ENCODE assay signal across 15 cellular contexts in the genomic region with DNA sequence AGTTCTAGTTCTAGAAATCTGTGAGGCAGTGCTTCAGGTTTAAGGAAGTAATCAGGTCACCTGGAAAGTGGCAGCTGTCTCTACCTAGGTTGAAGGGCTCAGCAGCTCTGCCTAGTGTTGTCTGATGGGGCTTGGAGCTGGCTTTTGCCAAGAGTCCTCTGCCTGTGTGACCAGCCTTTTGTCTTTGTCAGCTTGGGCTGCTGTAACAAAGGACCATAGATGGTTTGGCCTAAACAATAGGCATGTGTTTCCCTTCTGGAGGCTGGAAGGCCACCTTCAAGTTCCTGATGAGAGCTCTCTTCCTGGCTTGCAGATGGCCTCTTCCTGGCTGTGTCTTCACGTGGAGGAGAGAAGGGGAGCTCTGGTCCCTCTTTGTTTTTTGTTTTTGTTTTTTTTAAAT. TPM values are rescaled to one million over a fixed set of nuclear protein-coding genes. Genes with fewer than 3 reads are reported as not detected.
A peak's percentile ranks its signal among the peaks of the same experiment; 100 is the strongest.
DNase-seq lines count a peak whose midpoint lies in the region; ATAC-seq and TF ChIP-seq lines count a peak whose summit lies in the region.
"Had no signal": no experiment of that assay in that cellular context is flagged by ENCODE, and none has a peak within 500 bp of the region (broad histone marks: within the 10 kb centered on the region; RNA-seq: fewer than 3 reads in every experiment).

No MANE protein-coding gene starts in this region.

- H3K9me3 ChIP-seq in iPS-15b (ENCODE audit: control insufficient read depth, insufficient read depth, low read length) (no peaks in the 10 kb centered on the region), upper lobe of right lung (no peaks in the 10 kb centered on the region)
- H3K9me3 ChIP-seq: left ventricle myocardium inferior, upper lobe of left lung had no signal

- TF ChIP-seq CTCF in brain microvascular endothelial cell (IDR thresholded peaks at IDR 0.05; ENCODE audit: low read depth, low read length, missing control alignments), result no peak
- no peak for TF ChIP-seq CTCF in upper lobe of right lung (IDR thresholded peaks at IDR 0.05)

- H3K27me3 Mint-ChIP-seq in activated CD8-positive, alpha-beta T cell treated with anti-CD3 and anti-CD28 coated beads, Interleukin-2, amount 10 ng/mL, durations not matched to agents 7 days and 5 days (ENCODE audit: low read depth), result no peaks in the 10 kb centered on the region
- no peaks in the 10 kb centered on the region for H3K27me3 Mint-ChIP-seq in stimulated activated naive B cell treated with anti-CD40 and anti-IgM and Interleukin-4, amounts not matched to agents 10 μg/mL and 1 μg/mL and 100 μg/mL, for 72 hours

- peak overlapping the region; percentile 17 for H3K4me3 Mint-ChIP-seq in activated CD8-positive, alpha-beta T cell treated with anti-CD3 and anti-CD28 coated beads, Interleukin-2, amount 10 ng/mL, durations not matched to agents 7 days and 5 days
- H3K4me3 Mint-ChIP-seq in stimulated activated naive B cell treated with anti-CD40 and anti-IgM and Interleukin-4, amounts not matched to agents 10 μg/mL and 1 μg/mL and 100 μg/mL, for 72 hours, result no peak overlapping the region
- H3K4me3 Mint-ChIP-seq: activated T-cell treated with anti-CD3 and anti-CD28 coated beads, Interleukin-2, amount 50 U/mL, for 4 hours had no signal

- DNase-seq in activated CD8-positive, alpha-beta memory T cell treated with anti-CD3 and anti-CD28 coated beads for 24 hours, result peak; percentile 55
- DNase-seq in activated CD8-positive, alpha-beta memory T cell treated with anti-CD3 and anti-CD28 coated beads, Interleukin-2, amount 50 U/mL, for 4 hours, result no peak
- no peak for DNase-seq in activated CD8-positive, alpha-beta T cell treated with anti-CD3 and anti-CD28 coated beads, Interleukin-2, amount 10 ng/mL, durations not matched to agents 7 days and 5 days
- DNase-seq in stimulated activated naive B cell treated with anti-CD40 and anti-IgM and Interleukin-4, amounts not matched to agents 10 μg/mL and 1 μg/mL and 100 μg/mL, for 72 hours, result no peak
- DNase-seq in brain microvascular endothelial cell, result no peak
- no peak for DNase-seq in upper lobe of right lung
- DNase-seq: ACHN; activated T-cell treated with anti-CD3 and anti-CD28 coated beads, Interleukin-2, amount 50 U/mL, for 4 hours; left ventricle myocardium inferior; NCI-H1092; Right ventricle myocardium superior had no signal

- in situ Hi-C loops in brain microvascular endothelial cell (cut with HindIII; ENCODE audit: low pct_ligation_motif_present, low sequenced_read_pairs), result no loop called here

- H3K27ac Mint-ChIP-seq in activated CD8-positive, alpha-beta T cell treated with anti-CD3 and anti-CD28 coated beads, Interleukin-2, amount 10 ng/mL, durations not matched to agents 7 days and 5 days, result peak overlapping the region; percentile 85
- peak overlapping the region; percentile 92 for H3K27ac Mint-ChIP-seq in stimulated activated naive B cell treated with anti-CD40 and anti-IgM and Interleukin-4, amounts not matched to agents 10 μg/mL and 1 μg/mL and 100 μg/mL, for 72 hours

- CTCF ChIA-PET in activated CD8-positive, alpha-beta T cell treated with anti-CD3 and anti-CD28 coated beads, Interleukin-2, amount 10 ng/mL, durations not matched to agents 7 days and 5 days (lab: Charles Lee), result interaction anchor here (0.8 to 4.1 kb wide), 7 partner anchors 9 to 283 kb away, joined by 3 to 35 read pairs (median 3); a partner anchor contains a TSS

- peaks cover 16% of the 10 kb centered on the region for H3K36me3 ChIP-seq in iPS-15b (ENCODE audit: control insufficient read depth, insufficient read depth, low read length)
- H3K36me3 ChIP-seq in brain microvascular endothelial cell (replicated peaks), result peaks cover 13% of the 10 kb centered on the region
- H3K36me3 ChIP-seq in upper lobe of right lung, result peaks cover 22% of the 10 kb centered on the region
- H3K36me3 ChIP-seq: cardiac muscle cell had no signal

- H3K27ac ChIP-seq in brain microvascular endothelial cell (no peak overlapping the region), upper lobe of right lung (no peak overlapping the region)
- H3K27ac ChIP-seq: cardiac muscle cell, upper lobe of left lung had no signal

- no peak overlapping the region for H3K4me3 ChIP-seq in iPS-15b (ENCODE audit: low read depth, low read length)
- no peak overlapping the region for H3K4me3 ChIP-seq in brain microvascular endothelial cell (ENCODE audit: low read depth, low read length)
- no peak overlapping the region for H3K4me3 ChIP-seq in upper lobe of right lung
- H3K4me3 ChIP-seq: cardiac muscle cell, left ventricle myocardium inferior, upper lobe of left lung had no signal

- H3K4me1 ChIP-seq in iPS-15b (ENCODE audit: control insufficient read depth, insufficient read depth, low read length) (peaks cover 4% of the 10 kb centered on the region), upper lobe of right lung (peaks cover 14% of the 10 kb centered on the region)

- no peaks in the 10 kb centered on the region for H3K9me3 Mint-ChIP-seq in activated CD8-positive, alpha-beta T cell treated with anti-CD3 and anti-CD28 coated beads, Interleukin-2, amount 10 ng/mL, durations not matched to agents 7 days and 5 days (ENCODE audit: insufficient read depth)
- H3K9me3 Mint-ChIP-seq in stimulated activated naive B cell treated with anti-CD40 and anti-IgM and Interleukin-4, amounts not matched to agents 10 μg/mL and 1 μg/mL and 100 μg/mL, for 72 hours, result no peaks in the 10 kb centered on the region
- H3K9me3 Mint-ChIP-seq: activated T-cell treated with anti-CD3 and anti-CD28 coated beads, Interleukin-2, amount 50 U/mL, for 4 hours had no signal

- H3K4me1 Mint-ChIP-seq in activated CD8-positive, alpha-beta T cell treated with anti-CD3 and anti-CD28 coated beads, Interleukin-2, amount 10 ng/mL, durations not matched to agents 7 days and 5 days (ENCODE audit: low read depth), result peaks cover 75% of the 10 kb centered on the region
- peaks cover 37 to 69% of the 10 kb centered on the region in 2 donors for H3K4me1 Mint-ChIP-seq in stimulated activated naive B cell treated with anti-CD40 and anti-IgM and Interleukin-4, amounts not matched to agents 10 μg/mL and 1 μg/mL and 100 μg/mL, for 72 hours

- POLR2A ChIA-PET in activated CD8-positive, alpha-beta T cell treated with anti-CD3 and anti-CD28 coated beads, Interleukin-2, amount 10 ng/mL, durations not matched to agents 7 days and 5 days (lab: Charles Lee), result interaction anchor here (0.6 to 1.4 kb wide), 5 partner anchors 12 to 222 kb away, joined by 3 to 4 read pairs (median 3); a partner anchor contains a TSS

- H3K27me3 ChIP-seq in iPS-15b (ENCODE audit: control insufficient read depth, insufficient read depth, low read length) (no peaks in the 10 kb centered on the region), brain microvascular endothelial cell (replicated peaks) (no peaks in the 10 kb centered on the region), upper lobe of right lung (no peaks in the 10 kb centered on the region)
- H3K27me3 ChIP-seq: cardiac muscle cell, upper lobe of left lung had no signal

- ATAC-seq in activated CD8-positive, alpha-beta T cell treated with anti-CD3 and anti-CD28 coated beads, Interleukin-2, amount 10 ng/mL, durations not matched to agents 7 days and 5 days, result no peak
- ATAC-seq in stimulated activated naive B cell treated with anti-CD40 and anti-IgM and Interleukin-4, amounts not matched to agents 10 μg/mL and 1 μg/mL and 100 μg/mL, for 72 hours (replicated peaks), result no peak
- ATAC-seq in GM21723 (IDR thresholded peaks at IDR 0.05; ENCODE audit: unreplicated experiment) (no peak), upper lobe of right lung (no peak)

- intact Hi-C loops in upper lobe of right lung (cut with DNase I), result no loop called here

- H3K9ac ChIP-seq in iPS-15b (ENCODE audit: low read depth, low read length), result peak overlapping the region; percentile 47

- peaks cover 53% of the 10 kb centered on the region for H3K36me3 Mint-ChIP-seq in activated CD8-positive, alpha-beta T cell treated with anti-CD3 and anti-CD28 coated beads, Interleukin-2, amount 10 ng/mL, durations not matched to agents 7 days and 5 days (ENCODE audit: low read depth)
- H3K36me3 Mint-ChIP-seq in stimulated activated naive B cell treated with anti-CD40 and anti-IgM and Interleukin-4, amounts not matched to agents 10 μg/mL and 1 μg/mL and 100 μg/mL, for 72 hours, result peaks cover 42 to 64% of the 10 kb centered on the region in 2 donors

RNA-seq across cellular contexts. Expression of a gene that starts 13.3 kb away (rescaled TPM):
- 10 to 100 TPM; 70.2 to 71.9 TPM for total RNA-seq in activated CD8-positive, alpha-beta T cell treated with anti-CD3 and anti-CD28 coated beads, Interleukin-2, amount 10 ng/mL, durations not matched to agents 7 days and 5 days
- total RNA-seq in upper lobe of right lung, result 51.4 TPM
